ENCODE assay signal across 14 cellular contexts in genomic region chr3:20047940-20048339, GRCh38. TPM values are rescaled to one million over a fixed set of nuclear protein-coding genes. Genes with fewer than 3 reads are reported as not detected.
DNase-seq lines count a peak whose midpoint lies in the region; ATAC-seq, FAIRE-seq and TF ChIP-seq lines count a peak whose summit lies in the region.
"Had no signal": no experiment of that assay in that cellular context is flagged by ENCODE, and none has a peak within 500 bp of the region (broad histone marks: within the 10 kb centered on the region; RNA-seq: fewer than 3 reads in every experiment).

No MANE protein-coding gene starts in this region.

- peaks cover 0 to 2% (median 0%) of the 10 kb centered on the region in 7 donors for H3K9me3 Mint-ChIP-seq in CD14-positive monocyte
- H3K9me3 Mint-ChIP-seq in effector memory CD8-positive, alpha-beta T cell, result no peaks in the 10 kb centered on the region
- no peaks in the 10 kb centered on the region for H3K9me3 Mint-ChIP-seq in endodermal cell

- H3K4me3 ChIP-seq in Karpas-422 (ENCODE audit: low read length) (peak overlapping the region; percentile 58), rectal smooth muscle tissue (ENCODE audit: low read length) (no peak overlapping the region), endodermal cell (ENCODE audit: low read length) (no peak overlapping the region)
- H3K4me3 ChIP-seq: cardiac muscle cell, PC-9 had no signal

- no peak for TF ChIP-seq POLR2A in H54 (IDR thresholded peaks at IDR 0.05; ENCODE audit: low read depth, low read length)

- H3K27ac ChIP-seq in Karpas-422 (ENCODE audit: low read length) (peak overlapping the region; percentile 88), rectal smooth muscle tissue (ENCODE audit: low read depth, low read length) (peak overlapping the region; percentile 6), endodermal cell (ENCODE audit: low read depth, low read length) (no peak overlapping the region)
- H3K27ac ChIP-seq: cardiac muscle cell, PC-9 had no signal

- H3K27me3 Mint-ChIP-seq in CD14-positive monocyte (ENCODE audit: low read depth in 3 of 3), result peaks cover 0 to 6% (median 0%) of the 10 kb centered on the region in 3 donors
- H3K27me3 Mint-ChIP-seq in effector memory CD8-positive, alpha-beta T cell, result no peaks in the 10 kb centered on the region
- H3K27me3 Mint-ChIP-seq in endodermal cell (ENCODE audit: insufficient read depth), result no peaks in the 10 kb centered on the region

- peak overlapping the region in 6 of 7 donors; percentile 11 to 81 (median 52) for H3K27ac Mint-ChIP-seq in CD14-positive monocyte
- H3K27ac Mint-ChIP-seq in effector memory CD8-positive, alpha-beta T cell, result peak overlapping the region; percentile 75 to 84
- no peak overlapping the region for H3K27ac Mint-ChIP-seq in endodermal cell

- DNase-seq in CD14-positive monocyte (ENCODE audit: low spot score) (no peak), Karpas-422 (peak; percentile 61), H54 (ENCODE audit: insufficient read length, low spot score) (no peak), endodermal cell (no peak), dedifferentiated amniotic fluid mesenchymal stem cell (ENCODE audit: extremely low spot score) (no peak), frontal cortex (ENCODE audit: low spot score in 2 of 2) (no peak)
- DNase-seq in effector memory CD8-positive, alpha-beta T cell, result no peak
- DNase-seq: COR-L47, mammary epithelial cell, NCI-H2029 treated with DMSO at 0.1 percent for 48 hours, PC-9 had no signal

- H3K9me3 ChIP-seq in Karpas-422 (ENCODE audit: low read length) (no peaks in the 10 kb centered on the region), endodermal cell (ENCODE audit: control insufficient read depth, low read length) (no peaks in the 10 kb centered on the region)

- H3K36me3 ChIP-seq in Karpas-422 (ENCODE audit: insufficient read depth, low read length) (no peaks in the 10 kb centered on the region), rectal smooth muscle tissue (ENCODE audit: control insufficient read depth, insufficient read depth, low read length) (no peaks in the 10 kb centered on the region), endodermal cell (ENCODE audit: control insufficient read depth, insufficient read depth, low read length) (no peaks in the 10 kb centered on the region)
- H3K36me3 ChIP-seq: cardiac muscle cell had no signal

- H2AFZ ChIP-seq in Karpas-422 (ENCODE audit: low read length), result peak overlapping the region; percentile 56; the same call in 1 of the 2 replicates
- H2AFZ ChIP-seq: PC-9 had no signal

- peak overlapping the region; percentile 80 for H3K4me2 ChIP-seq in Karpas-422 (ENCODE audit: low read depth, low read length, poor library complexity, severe bottlenecking)
- H3K4me2 ChIP-seq: PC-9 had no signal

- peaks cover 65% of the 10 kb centered on the region for H3K4me1 ChIP-seq in Karpas-422 (ENCODE audit: low read length)
- H3K4me1 ChIP-seq in rectal smooth muscle tissue (ENCODE audit: control insufficient read depth, insufficient read depth, low read length), result peaks cover 11% of the 10 kb centered on the region
- no peaks in the 10 kb centered on the region for H3K4me1 ChIP-seq in endodermal cell (ENCODE audit: control insufficient read depth, insufficient read depth, low read length)

- H3K9ac ChIP-seq in Karpas-422 (ENCODE audit: low read length), result peak overlapping the region; percentile 68
- no peak overlapping the region for H3K9ac ChIP-seq in rectal smooth muscle tissue (ENCODE audit: low read length)
- no peak overlapping the region for H3K9ac ChIP-seq in endodermal cell (ENCODE audit: extremely low read depth, low read length, poor library complexity, severe bottlenecking)

- intact Hi-C loops in CD14-positive monocyte (cut with micrococcal nuclease), result loop anchor here in 1 of 2 donors (10.0 kb wide), 1 partner anchor 137 kb away; the partner anchor contains the start of gene SGO1

- whole genome bisulfite sequencing in endodermal cell (ENCODE audit: insufficient coverage in 1 of 2, insufficient read length in 1 of 2), 2 experiments, result 92% methylated on average over 1 of the region's 1 CpG; no CpG with 5 or more reads in 1 of the 2 experiments

- H3K27me3 ChIP-seq in Karpas-422 (ENCODE audit: low read length) (no peaks in the 10 kb centered on the region), rectal smooth muscle tissue (ENCODE audit: control insufficient read depth, insufficient read depth, low read length) (no peaks in the 10 kb centered on the region), endodermal cell (ENCODE audit: control insufficient read depth, insufficient read depth, low read length, poor library complexity, severe bottlenecking) (no peaks in the 10 kb centered on the region)
- H3K27me3 ChIP-seq: cardiac muscle cell had no signal

- ATAC-seq in effector memory CD8-positive, alpha-beta T cell (replicated peaks), result no peak

- H3K4me1 Mint-ChIP-seq in CD14-positive monocyte (peaks cover 42% of the 10 kb centered on the region), endodermal cell (peaks cover 23% of the 10 kb centered on the region)
- H3K4me1 Mint-ChIP-seq in effector memory CD8-positive, alpha-beta T cell (ENCODE audit: low read depth in 2 of 2), result peaks cover 52 to 76% of the 10 kb centered on the region in 2 donors

- no peaks in the 10 kb centered on the region for H4K20me1 ChIP-seq in Karpas-422 (ENCODE audit: insufficient read depth, low read depth, low read length)

- peaks cover 4% of the 10 kb centered on the region in 2 donors for H3K36me3 Mint-ChIP-seq in CD14-positive monocyte
- H3K36me3 Mint-ChIP-seq in effector memory CD8-positive, alpha-beta T cell (ENCODE audit: insufficient read depth), result peaks cover 30% of the 10 kb centered on the region
- H3K36me3 Mint-ChIP-seq in endodermal cell (ENCODE audit: low read depth), result no peaks in the 10 kb centered on the region

- H3K9me2 ChIP-seq in Karpas-422 (replicated peaks; ENCODE audit: insufficient read depth, low read length), result no peaks in the 10 kb centered on the region

- no peak for TF ChIP-seq CTCF in CD14-positive monocyte (IDR thresholded peaks at IDR 0.05)
- no peak for TF ChIP-seq CTCF in endodermal cell (conservative IDR thresholded peaks at IDR 0.05)

- H3K79me2 ChIP-seq in Karpas-422 (ENCODE audit: low read length), result peaks cover 99% of the 10 kb centered on the region

- peak overlapping the region; percentile 27 to 34 for H3K4me3 Mint-ChIP-seq in CD14-positive monocyte
- peak overlapping the region; percentile 14 to 81 for H3K4me3 Mint-ChIP-seq in effector memory CD8-positive, alpha-beta T cell
- H3K4me3 Mint-ChIP-seq in endodermal cell, result no peak overlapping the region

- FAIRE-seq in H54 (lab: Jason Lieb, UNC) (no peak), frontal cortex (lab: Jason Lieb, UNC) (no peak)

RNA-seq across cellular contexts. Expression of gene KAT2B, which starts 7.7 kb away (rescaled TPM):
- 1 to 10 TPM; 2.7 to 3.5 TPM for polyA plus RNA-seq in CD14-positive monocyte
- total RNA-seq in Karpas-422 (2014; rRNA removed; shearing (Covaris generic); ENCODE audit: low replicate concordance), result 37.7 and 45.8 TPM in 2 replicates
- total RNA-seq in endodermal cell, result 1 to 10 TPM; 2.2 to 4.1 TPM
- polyA plus RNA-seq in endodermal cell (2013, experiment 1 of 2), result 11.2 TPM
- 10.8 TPM for polyA plus RNA-seq in endodermal cell (2013, experiment 2 of 2)
- 10.2 TPM for total RNA-seq in frontal cortex

RNA-seq across cellular contexts. Expression of gene PP2D1, which starts 35.9 kb away (rescaled TPM):
- under 1 TPM; 0.41 to 0.56 TPM for polyA plus RNA-seq in CD14-positive monocyte
- not detected in 2 replicates for total RNA-seq in Karpas-422 (2014; rRNA removed; shearing (Covaris generic); ENCODE audit: low replicate concordance)
- total RNA-seq in endodermal cell, result not detected
- not detected for polyA plus RNA-seq in endodermal cell (2013, experiment 1 of 2)
- polyA plus RNA-seq in endodermal cell (2013, experiment 2 of 2), result not detected
- not detected for total RNA-seq in frontal cortex
- total RNA-seq: cardiac muscle cell, glomerular endothelial cell, mammary epithelial cell, PC-9 had no signal
- polyA plus RNA-seq: mammary epithelial cell had no signal
